1 cellular context compared by ENCODE assay signal in genomic region chr2:101741775-101742520, GRCh38.
TF ChIP-seq lines count a peak whose summit lies in the region.

No MANE protein-coding gene starts in this region.

TF ChIP-seq in SK-N-SH, 30 proteins besides CTCF, POLR2A, EP300 and RAD21 (continued from another document):
- no peak for TF ChIP-seq ZBTB33 (IDR thresholded peaks at IDR 0.05; ENCODE audit: borderline replicate concordance, low read depth)
